8 cellular contexts compared by ENCODE assay signal in genomic region chr11:36509694-36510566, GRCh38. TPM values are rescaled to one million over a fixed set of nuclear protein-coding genes. Genes with fewer than 3 reads are reported as not detected.
DNase-seq lines count a peak whose midpoint lies in the region; ATAC-seq and TF ChIP-seq lines count a peak whose summit lies in the region.

Gene TRAF6 (minus strand): TSS chr11:36510272. CDS start chr11:36501515, 8,757 bp downstream.

- peaks cover 9% of the 10 kb centered on the region for H3K9me3 Mint-ChIP-seq in chondrocyte (ENCODE audit: low read depth)

- H3K27ac Mint-ChIP-seq in chondrocyte (ENCODE audit: unreplicated experiment), result peak within 1 kb of the TSS; percentile 100

- H3K36me3 Mint-ChIP-seq in chondrocyte (ENCODE audit: low read depth), result peaks cover 4% of the 10 kb centered on the region

- peak within 1 kb of the TSS; percentile 100 for H3K4me3 Mint-ChIP-seq in chondrocyte (ENCODE audit: unreplicated experiment)

- peak; percentile 96 for TF ChIP-seq CTCF in chondrocyte (IDR thresholded peaks at IDR 0.05)

- peak; percentile 99 for ATAC-seq in GM18909 (IDR thresholded peaks at IDR 0.05; ENCODE audit: poor library complexity, unreplicated experiment)
- peak; percentile 98 for ATAC-seq in HG03159 (IDR thresholded peaks at IDR 0.05; ENCODE audit: unreplicated experiment)

- DNase-seq in AG20443 (ENCODE audit: low spot score), result peak; percentile 95
- peak; percentile 88 for DNase-seq in NCI-H345 (lab: John Stamatoyannopoulos, UW)
- peak; percentile 86 to 87 for DNase-seq in activated CD4-positive, alpha-beta T cell treated with anti-CD3 and anti-CD28 coated beads for 24 hours (ENCODE audit: low read depth in 2 of 2)
- DNase-seq in chondrocyte (ENCODE audit: low spot score), result peak; percentile 94
- DNase-seq in kidney tubule cell (ENCODE audit: low spot score), result peak; percentile 85
- DNase-seq in stimulated activated CD4-positive, alpha-beta T cell treated with anti-CD3 and anti-CD28 coated beads, Interleukin-1b, Interleukin-23, amount 100 ng/mL, for 24 hours (ENCODE audit: low read depth in 4 of 4, low spot score in 1 of 4), result peak; percentile 85 to 95 (median 88)

- peaks cover 2% of the 10 kb centered on the region for H3K27me3 Mint-ChIP-seq in chondrocyte (ENCODE audit: low read depth)

- peaks cover 40% of the 10 kb centered on the region for H3K4me1 Mint-ChIP-seq in chondrocyte (ENCODE audit: low read depth)

RNA-seq across cellular contexts. Expression of gene TRAF6, which starts in this region (rescaled TPM):
- 14.4 to 16.0 TPM (median 15.2 TPM) in 3 replicates for total RNA-seq in chondrocyte

Comparison
In these comparisons a context has a peak if more than half of its experiments do, and no peak if none do; other contexts are left out.
1. Peak in every context shown above with its lines: DNase-seq and ATAC-seq.